ENCODE assay signal across 20 cellular contexts in the genomic region with DNA sequence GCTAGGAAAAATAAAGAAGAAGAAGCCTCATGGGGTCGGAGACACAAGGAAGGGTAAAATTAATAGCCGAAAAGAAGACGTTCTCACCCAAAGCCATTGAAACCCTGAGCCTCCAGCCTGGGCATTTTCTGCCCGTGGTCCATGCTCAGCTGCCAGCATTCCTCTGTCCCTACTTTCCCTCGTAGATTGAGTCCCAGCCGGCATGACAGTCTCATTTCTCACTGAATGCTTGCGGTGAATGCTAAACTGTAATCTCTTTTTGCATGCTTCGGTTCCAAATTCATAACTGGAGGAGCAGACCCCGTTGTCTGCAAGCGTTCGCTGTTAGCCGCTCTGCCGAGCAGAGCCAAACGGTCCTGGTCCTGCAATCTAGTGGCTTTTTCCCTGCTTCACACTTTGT. TPM values are rescaled to one million over a fixed set of nuclear protein-coding genes. Genes with fewer than 3 reads are reported as not detected.
DNase-seq lines count a peak whose midpoint lies in the region; ATAC-seq and TF ChIP-seq lines count a peak whose summit lies in the region.
"Had no signal": no experiment of that assay in that cellular context is flagged by ENCODE, and none has a peak within 500 bp of the region (broad histone marks: within the 10 kb centered on the region; RNA-seq: fewer than 3 reads in every experiment).

No MANE protein-coding gene starts in this region.

- H3K27me3 Mint-ChIP-seq in GM23338 (ENCODE audit: insufficient read depth, low read depth, poor library complexity) (no peaks in the 10 kb centered on the region), nephron progenitor cell (ENCODE audit: low read depth, poor library complexity) (no peaks in the 10 kb centered on the region)
- no peaks in the 10 kb centered on the region for H3K27me3 Mint-ChIP-seq in stimulated activated naive CD8-positive, alpha-beta T cell treated with anti-CD3 and anti-CD28 coated beads, Interleukin-15, amount 100 ng/mL, for 72 hours

- H3K79me2 ChIP-seq in GM23338 (replicated peaks; ENCODE audit: insufficient read depth), result no peaks in the 10 kb centered on the region

- H3K27me3 ChIP-seq in GM23338 (ENCODE audit: insufficient read depth), result no peaks in the 10 kb centered on the region
- peaks cover 3 to 19% (median 10%) of the 10 kb centered on the region in 3 donors for H3K27me3 ChIP-seq in skeletal muscle tissue (ENCODE audit: control insufficient read depth in 3 of 3, insufficient read depth in 3 of 3, low read length in 3 of 3)
- H3K27me3 ChIP-seq in prostate gland (replicated peaks; ENCODE audit: insufficient read depth), result no peaks in the 10 kb centered on the region

- no peaks in the 10 kb centered on the region for H4K20me1 ChIP-seq in GM23338 (replicated peaks; ENCODE audit: insufficient read depth)

- H3K9me3 Mint-ChIP-seq in GM23338 (no peaks in the 10 kb centered on the region; the same call in 2 of the 3 replicates), nephron progenitor cell (no peaks in the 10 kb centered on the region)
- no peaks in the 10 kb centered on the region for H3K9me3 Mint-ChIP-seq in stimulated activated naive CD8-positive, alpha-beta T cell treated with anti-CD3 and anti-CD28 coated beads, Interleukin-15, amount 100 ng/mL, for 72 hours
- H3K9me3 Mint-ChIP-seq: IgD-negative memory B cell had no signal

- H3K4me1 Mint-ChIP-seq in GM23338, result peaks cover 17% of the 10 kb centered on the region
- no peaks in the 10 kb centered on the region for H3K4me1 Mint-ChIP-seq in nephron progenitor cell
- peaks cover 7% of the 10 kb centered on the region for H3K4me1 Mint-ChIP-seq in stimulated activated naive CD8-positive, alpha-beta T cell treated with anti-CD3 and anti-CD28 coated beads, Interleukin-15, amount 100 ng/mL, for 72 hours

- H3K9me3 ChIP-seq in skeletal muscle tissue (ENCODE audit: control insufficient read depth in 3 of 3, low read length in 3 of 3), result no peaks in the 10 kb centered on the region
- H3K9me3 ChIP-seq in prostate gland, result no peaks in the 10 kb centered on the region

- no peak overlapping the region for H3K27ac ChIP-seq in GM23338 (ENCODE audit: low read depth)
- H3K27ac ChIP-seq in skeletal muscle tissue (ENCODE audit: low read depth, low read length), result no peak overlapping the region
- H3K27ac ChIP-seq in prostate gland, result no peak overlapping the region
- H3K27ac ChIP-seq: HL-60 had no signal

- ATAC-seq in GM23338 (no peak), GM21529 (IDR thresholded peaks at IDR 0.05; ENCODE audit: unreplicated experiment) (no peak)
- no peak for ATAC-seq in stimulated activated naive CD8-positive, alpha-beta T cell treated with anti-CD3 and anti-CD28 coated beads, Interleukin-15, amount 100 ng/mL, for 72 hours

- H3K36me3 ChIP-seq in GM23338 (ENCODE audit: insufficient read depth) (no peaks in the 10 kb centered on the region), skeletal muscle tissue (ENCODE audit: control insufficient read depth in 3 of 3, insufficient read depth in 3 of 3, low read length in 3 of 3) (no peaks in the 10 kb centered on the region), prostate gland (no peaks in the 10 kb centered on the region)

- H3K4me1 ChIP-seq in GM23338 (ENCODE audit: insufficient read depth) (peaks cover 12% of the 10 kb centered on the region), skeletal muscle tissue (ENCODE audit: control insufficient read depth in 3 of 3, insufficient read depth in 3 of 3, low read length in 3 of 3) (peaks cover 0 to 7% (median 2%) of the 10 kb centered on the region in 3 donors), prostate gland (replicated peaks) (no peaks in the 10 kb centered on the region)

- intact Hi-C loops in prostate gland (cut with DNase I), result no loop called here

- WGBS in prostate gland, result 82% methylated on average over 14 of the region's 14 CpGs

- H3K27ac Mint-ChIP-seq in GM23338 (no peak overlapping the region), nephron progenitor cell (peak overlapping the region; percentile 33)
- no peak overlapping the region for H3K27ac Mint-ChIP-seq in stimulated activated naive CD8-positive, alpha-beta T cell treated with anti-CD3 and anti-CD28 coated beads, Interleukin-15, amount 100 ng/mL, for 72 hours
- H3K27ac Mint-ChIP-seq: IgD-negative memory B cell had no signal

- H3K9me2 ChIP-seq in GM23338 (ENCODE audit: insufficient read depth), result no peaks in the 10 kb centered on the region; the same call in 1 of the 2 replicates

- no peak overlapping the region for H3K4me3 Mint-ChIP-seq in GM23338
- no peak overlapping the region for H3K4me3 Mint-ChIP-seq in nephron progenitor cell
- no peak overlapping the region for H3K4me3 Mint-ChIP-seq in stimulated activated naive CD8-positive, alpha-beta T cell treated with anti-CD3 and anti-CD28 coated beads, Interleukin-15, amount 100 ng/mL, for 72 hours

- H3K4me3 ChIP-seq in GM23338 (no peak overlapping the region), skeletal muscle tissue (ENCODE audit: low read length in 3 of 3) (peak overlapping the region; percentile 12 to 48 (median 14)), prostate gland (no peak overlapping the region)

- TF ChIP-seq POLR2A in prostate gland (IDR thresholded peaks at IDR 0.05), result no peak

- TF ChIP-seq CTCF in GM23338 (conservative IDR thresholded peaks at IDR 0.05; ENCODE audit: low read depth in 2 of 2), result no peak
- no peak for TF ChIP-seq CTCF in nephron progenitor cell (IDR thresholded peaks at IDR 0.05)
- TF ChIP-seq CTCF in prostate gland (IDR thresholded peaks at IDR 0.05), result no peak

- DNase-seq in GM23338 (ENCODE audit: low spot score), result no peak
- peak; percentile 14 for DNase-seq in cerebellar cortex (ENCODE audit: low spot score)
- DNase-seq in nephron progenitor cell, result no peak
- no peak for DNase-seq in prostate gland (ENCODE audit: low spot score)
- no peak for DNase-seq in stimulated activated naive CD8-positive, alpha-beta T cell treated with anti-CD3 and anti-CD28 coated beads, Interleukin-15, amount 100 ng/mL, for 72 hours
- DNase-seq: ACHN, AML-193, COR-L47, DMS153, MV-4-11, NCI-H1417, NCI-H2029, NCI-H2171, NCI-H446, NCI-H69, SHP77 treated with DMSO at 0.1 percent for 48 hours had no signal

- no peaks in the 10 kb centered on the region for H3F3A ChIP-seq in GM23338 (replicated peaks; ENCODE audit: low read depth)

- H3K9ac ChIP-seq in skeletal muscle tissue (ENCODE audit: low read depth in 1 of 3, low read length in 3 of 3), result peak overlapping the region in 1 of 3 donors; percentile 45

- H3K36me3 Mint-ChIP-seq in GM23338 (ENCODE audit: low read depth) (no peaks in the 10 kb centered on the region), nephron progenitor cell (ENCODE audit: low read depth) (peaks cover 16% of the 10 kb centered on the region)

- H3K4me2 ChIP-seq in GM23338, result no peak overlapping the region

- H2AFZ ChIP-seq in GM23338, result 0 out of 2 replicates have a peak overlapping the region, but pooled peaks have one; percentile 32

TF ChIP-seq in GM23338, 12 proteins besides CTCF, POLR2A, EP300 and RAD21 (continues in another document):
- TF ChIP-seq ZNF331 (CRISPR knock-in tag; IDR thresholded peaks at IDR 0.05; ENCODE audit: low read depth), result no peak
- TF ChIP-seq STAT1 (IDR thresholded peaks at IDR 0.05; ENCODE audit: unreplicated experiment), result no peak
- TF ChIP-seq, protein P1, sequence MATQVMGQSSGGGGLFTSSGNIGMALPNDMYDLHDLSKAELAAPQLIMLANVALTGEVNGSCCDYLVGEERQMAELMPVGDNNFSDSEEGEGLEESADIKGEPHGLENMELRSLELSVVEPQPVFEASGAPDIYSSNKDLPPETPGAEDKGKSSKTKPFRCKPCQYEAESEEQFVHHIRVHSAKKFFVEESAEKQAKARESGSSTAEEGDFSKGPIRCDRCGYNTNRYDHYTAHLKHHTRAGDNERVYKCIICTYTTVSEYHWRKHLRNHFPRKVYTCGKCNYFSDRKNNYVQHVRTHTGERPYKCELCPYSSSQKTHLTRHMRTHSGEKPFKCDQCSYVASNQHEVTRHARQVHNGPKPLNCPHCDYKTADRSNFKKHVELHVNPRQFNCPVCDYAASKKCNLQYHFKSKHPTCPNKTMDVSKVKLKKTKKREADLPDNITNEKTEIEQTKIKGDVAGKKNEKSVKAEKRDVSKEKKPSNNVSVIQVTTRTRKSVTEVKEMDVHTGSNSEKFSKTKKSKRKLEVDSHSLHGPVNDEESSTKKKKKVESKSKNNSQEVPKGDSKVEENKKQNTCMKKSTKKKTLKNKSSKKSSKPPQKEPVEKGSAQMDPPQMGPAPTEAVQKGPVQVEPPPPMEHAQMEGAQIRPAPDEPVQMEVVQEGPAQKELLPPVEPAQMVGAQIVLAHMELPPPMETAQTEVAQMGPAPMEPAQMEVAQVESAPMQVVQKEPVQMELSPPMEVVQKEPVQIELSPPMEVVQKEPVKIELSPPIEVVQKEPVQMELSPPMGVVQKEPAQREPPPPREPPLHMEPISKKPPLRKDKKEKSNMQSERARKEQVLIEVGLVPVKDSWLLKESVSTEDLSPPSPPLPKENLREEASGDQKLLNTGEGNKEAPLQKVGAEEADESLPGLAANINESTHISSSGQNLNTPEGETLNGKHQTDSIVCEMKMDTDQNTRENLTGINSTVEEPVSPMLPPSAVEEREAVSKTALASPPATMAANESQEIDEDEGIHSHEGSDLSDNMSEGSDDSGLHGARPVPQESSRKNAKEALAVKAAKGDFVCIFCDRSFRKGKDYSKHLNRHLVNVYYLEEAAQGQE (IDR thresholded peaks at IDR 0.05; ENCODE audit: unreplicated experiment), result no peak
- no peak for TF ChIP-seq EZH2 (IDR thresholded peaks at IDR 0.05; ENCODE audit: low read depth, unreplicated experiment)
- TF ChIP-seq, protein P2, sequence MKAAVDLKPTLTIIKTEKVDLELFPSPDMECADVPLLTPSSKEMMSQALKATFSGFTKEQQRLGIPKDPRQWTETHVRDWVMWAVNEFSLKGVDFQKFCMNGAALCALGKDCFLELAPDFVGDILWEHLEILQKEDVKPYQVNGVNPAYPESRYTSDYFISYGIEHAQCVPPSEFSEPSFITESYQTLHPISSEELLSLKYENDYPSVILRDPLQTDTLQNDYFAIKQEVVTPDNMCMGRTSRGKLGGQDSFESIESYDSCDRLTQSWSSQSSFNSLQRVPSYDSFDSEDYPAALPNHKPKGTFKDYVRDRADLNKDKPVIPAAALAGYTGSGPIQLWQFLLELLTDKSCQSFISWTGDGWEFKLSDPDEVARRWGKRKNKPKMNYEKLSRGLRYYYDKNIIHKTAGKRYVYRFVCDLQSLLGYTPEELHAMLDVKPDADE (IDR thresholded peaks at IDR 0.05), result no peak
- no peak for TF ChIP-seq JUNB (IDR thresholded peaks at IDR 0.05; ENCODE audit: unreplicated experiment)
- no peak for TF ChIP-seq NANOG (IDR thresholded peaks at IDR 0.05; ENCODE audit: borderline replicate concordance)

RNA-seq across cellular contexts. Expression of a gene that starts 54.0 kb away (rescaled TPM):
- total RNA-seq in GM23338 (2014; rRNA removed; shearing (Covaris generic)), result 29.9 and 46.6 TPM in 2 replicates
- 23.2 and 25.7 TPM in 2 replicates for polyA plus RNA-seq in GM23338 (2016; fragmentation: Nextera tagmentation; extraction: Ambion mirVana)
- total RNA-seq in skeletal muscle tissue (17.7 TPM), prostate gland (10 to 100 TPM; 16.5 to 35.1 TPM)

Comparison
In these comparisons a context has a peak if more than half of its experiments do, and no peak if none do; other contexts are left out.
1. H3K4me3 ChIP-seq: peak in skeletal muscle tissue (3 of 3); none in GM23338 (single experiment) and prostate gland (0 of 2).